16 cellular contexts compared by ENCODE assay signal in genomic region chr11:28026634-28027290, GRCh38.
DNase-seq lines count a peak whose midpoint lies in the region; ATAC-seq and TF ChIP-seq lines count a peak whose summit lies in the region.
"Had no signal": no experiment of that assay in that cellular context is flagged by ENCODE, and none has a peak within 500 bp of the region (broad histone marks: within the 10 kb centered on the region; RNA-seq: fewer than 3 reads in every experiment).

No MANE protein-coding gene starts in this region.

- no peaks in the 10 kb centered on the region for H4K20me1 ChIP-seq in DOHH2 (ENCODE audit: control insufficient read depth, insufficient read depth, low read depth, low read length)
- H4K20me1 ChIP-seq: BLaER1 treated with 17β-estradiol and CSF1 and Interleukin-3, amounts not matched to agents 10 nM and 100 nM had no signal

- H3K79me2 ChIP-seq in DOHH2 (ENCODE audit: control insufficient read depth, low read length) (peaks cover 18% of the 10 kb centered on the region), mesendoderm (ENCODE audit: control insufficient read depth, insufficient read depth, low read length) (no peaks in the 10 kb centered on the region)

- no peaks in the 10 kb centered on the region for H3K27me3 Mint-ChIP-seq in activated CD8-positive, alpha-beta T cell treated with anti-CD3 and anti-CD28 coated beads, Interleukin-2, amount 10 ng/mL, durations not matched to agents 7 days and 5 days (ENCODE audit: low read depth)

- no peak overlapping the region for H3K9ac ChIP-seq in mesendoderm (ENCODE audit: low read length)
- H3K9ac ChIP-seq: BLaER1 treated with 17β-estradiol and CSF1 and Interleukin-3, amounts not matched to agents 10 nM and 100 nM had no signal

- no peak overlapping the region for H3K27ac Mint-ChIP-seq in activated CD8-positive, alpha-beta T cell treated with anti-CD3 and anti-CD28 coated beads, Interleukin-2, amount 10 ng/mL, durations not matched to agents 7 days and 5 days

- H3K4me2 ChIP-seq in DOHH2 (ENCODE audit: low read length) (peak overlapping the region; percentile 70), mesendoderm (ENCODE audit: low read length) (no peak overlapping the region)
- H3K4me2 ChIP-seq: BLaER1 treated with 17β-estradiol and CSF1 and Interleukin-3, amounts not matched to agents 10 nM and 100 nM had no signal

- no CpG with 5 or more reads among the region's 2 CpGs for WGBS in mesendoderm (ENCODE audit: extremely low coverage, insufficient coverage, low lambda C conversion rate)

- ATAC-seq in GM19043 (IDR thresholded peaks at IDR 0.05; ENCODE audit: low read depth, unreplicated experiment) (peak; percentile 64), HG02642 (IDR thresholded peaks at IDR 0.05; ENCODE audit: poor library complexity, unreplicated experiment) (peak; percentile 57), HG03354 (IDR thresholded peaks at IDR 0.05; ENCODE audit: poor library complexity, severe bottlenecking, unreplicated experiment) (peak; percentile 81)
- ATAC-seq in activated CD8-positive, alpha-beta T cell treated with anti-CD3 and anti-CD28 coated beads, Interleukin-2, amount 10 ng/mL, durations not matched to agents 7 days and 5 days = no peak
- ATAC-seq: activated CD4-positive, CD25-positive, alpha-beta regulatory T cell treated with anti-CD3 and anti-CD28 coated beads, Interleukin-2, amount 50 U/mL, for 24 hours had no signal

- peak overlapping the region; percentile 53 for H3K4me3 ChIP-seq in DOHH2 (ENCODE audit: low read length)
- H3K4me3 ChIP-seq in mesendoderm (ENCODE audit: low read length) = no peak overlapping the region
- H3K4me3 ChIP-seq: BLaER1 treated with 17β-estradiol and CSF1 and Interleukin-3, amounts not matched to agents 10 nM and 100 nM had no signal

- H3K27me3 ChIP-seq in DOHH2 (ENCODE audit: control insufficient read depth, low read length) (no peaks in the 10 kb centered on the region), mesendoderm (ENCODE audit: insufficient read depth, low read length, poor library complexity) (no peaks in the 10 kb centered on the region)
- H3K27me3 ChIP-seq: BLaER1 treated with 17β-estradiol and CSF1 and Interleukin-3, amounts not matched to agents 10 nM and 100 nM had no signal

- H3K4ac ChIP-seq in mesendoderm (ENCODE audit: low read depth, low read length) = no peak overlapping the region

- no peak overlapping the region for H4K8ac ChIP-seq in mesendoderm (ENCODE audit: low read depth, low read length)

- H3K9me2 ChIP-seq in DOHH2 (replicated peaks; ENCODE audit: control insufficient read depth, low read length) = no peaks in the 10 kb centered on the region

- no peaks in the 10 kb centered on the region for H3K4me1 Mint-ChIP-seq in activated CD8-positive, alpha-beta T cell treated with anti-CD3 and anti-CD28 coated beads, Interleukin-2, amount 10 ng/mL, durations not matched to agents 7 days and 5 days (ENCODE audit: low read depth)

- H3K36me3 ChIP-seq in DOHH2 (ENCODE audit: control insufficient read depth, low read length) (peaks cover 57% of the 10 kb centered on the region), mesendoderm (ENCODE audit: control insufficient read depth, insufficient read depth, low read length) (no peaks in the 10 kb centered on the region)

- H3F3A ChIP-seq in DOHH2 (ENCODE audit: control insufficient read depth, insufficient read depth) = peaks cover 3% of the 10 kb centered on the region; the same call in 1 of the 2 replicates

- no peaks in the 10 kb centered on the region for H3K79me1 ChIP-seq in mesendoderm (ENCODE audit: low read length)

- peaks cover 42% of the 10 kb centered on the region for H3K36me3 Mint-ChIP-seq in activated CD8-positive, alpha-beta T cell treated with anti-CD3 and anti-CD28 coated beads, Interleukin-2, amount 10 ng/mL, durations not matched to agents 7 days and 5 days (ENCODE audit: low read depth)

- H3K9me3 ChIP-seq in DOHH2 (ENCODE audit: control insufficient read depth, insufficient read depth, low read length) = no peaks in the 10 kb centered on the region

- H4K5ac ChIP-seq in mesendoderm (ENCODE audit: low read length) = no peak overlapping the region

- POLR2A ChIA-PET in activated CD8-positive, alpha-beta T cell treated with anti-CD3 and anti-CD28 coated beads, Interleukin-2, amount 10 ng/mL, durations not matched to agents 7 days and 5 days (lab: Charles Lee) = no interaction called here

- TF ChIP-seq CTCF in DOHH2 (IDR thresholded peaks at IDR 0.05; ENCODE audit: low read depth, low read length, poor library complexity, severe bottlenecking) = no peak

- H3K9me3 Mint-ChIP-seq in activated CD8-positive, alpha-beta T cell treated with anti-CD3 and anti-CD28 coated beads, Interleukin-2, amount 10 ng/mL, durations not matched to agents 7 days and 5 days (ENCODE audit: insufficient read depth) = no peaks in the 10 kb centered on the region

- H3K27ac ChIP-seq in DOHH2 (ENCODE audit: low read depth, low read length) = peak overlapping the region; percentile 79
- no peak overlapping the region for H3K27ac ChIP-seq in mesendoderm (ENCODE audit: low read depth, low read length)
- H3K27ac ChIP-seq: BLaER1 treated with 17β-estradiol and CSF1 and Interleukin-3, amounts not matched to agents 10 nM and 100 nM had no signal

- no peak overlapping the region for H2AK5ac ChIP-seq in mesendoderm (ENCODE audit: low read length)

- no peak overlapping the region for H2BK5ac ChIP-seq in mesendoderm (ENCODE audit: low read length)

- H3K4me3 Mint-ChIP-seq in activated CD8-positive, alpha-beta T cell treated with anti-CD3 and anti-CD28 coated beads, Interleukin-2, amount 10 ng/mL, durations not matched to agents 7 days and 5 days = no peak overlapping the region

- no peak overlapping the region for H2BK120ac ChIP-seq in mesendoderm (ENCODE audit: low read depth, low read length)

- H3K18ac ChIP-seq in mesendoderm (ENCODE audit: low read length) = no peak overlapping the region

- H3K4me1 ChIP-seq in DOHH2 (ENCODE audit: control insufficient read depth, low read length) = peaks cover 30% of the 10 kb centered on the region
- H3K4me1 ChIP-seq in mesendoderm (ENCODE audit: control insufficient read depth, low read depth, low read length) = no peaks in the 10 kb centered on the region
- H3K4me1 ChIP-seq: BLaER1 treated with 17β-estradiol and CSF1 and Interleukin-3, amounts not matched to agents 10 nM and 100 nM had no signal

- DNase-seq in NCI-H2196 treated with DMSO at 0.1 percent for 48 hours (lab: John Stamatoyannopoulos, UW; ENCODE audit: unreplicated experiment) = no peak
- DNase-seq in NCI-H2171 (lab: John Stamatoyannopoulos, UW) = no peak
- no peak for DNase-seq in activated CD8-positive, alpha-beta T cell treated with anti-CD3 and anti-CD28 coated beads, Interleukin-2, amount 10 ng/mL, durations not matched to agents 7 days and 5 days
- no peak for DNase-seq in mesendoderm
- DNase-seq: 8988T, activated gamma-delta T cell treated with Interleukin-2 at 50 U/mL for 16 hours, anterior cingulate cortex, KBM-7, NCI-H226, T-helper 2 cell had no signal

- H3K56ac ChIP-seq in mesendoderm (ENCODE audit: low read length) = no peak overlapping the region

- H2BK15ac ChIP-seq in mesendoderm (replicated peaks; ENCODE audit: low read depth) = no peak overlapping the region

- CTCF ChIA-PET in activated CD8-positive, alpha-beta T cell treated with anti-CD3 and anti-CD28 coated beads, Interleukin-2, amount 10 ng/mL, durations not matched to agents 7 days and 5 days (lab: Charles Lee) = no interaction called here

- no peak overlapping the region for H3K23ac ChIP-seq in mesendoderm (ENCODE audit: low read length)
